ENCODE assay signal across 8 cellular contexts in the genomic region with DNA sequence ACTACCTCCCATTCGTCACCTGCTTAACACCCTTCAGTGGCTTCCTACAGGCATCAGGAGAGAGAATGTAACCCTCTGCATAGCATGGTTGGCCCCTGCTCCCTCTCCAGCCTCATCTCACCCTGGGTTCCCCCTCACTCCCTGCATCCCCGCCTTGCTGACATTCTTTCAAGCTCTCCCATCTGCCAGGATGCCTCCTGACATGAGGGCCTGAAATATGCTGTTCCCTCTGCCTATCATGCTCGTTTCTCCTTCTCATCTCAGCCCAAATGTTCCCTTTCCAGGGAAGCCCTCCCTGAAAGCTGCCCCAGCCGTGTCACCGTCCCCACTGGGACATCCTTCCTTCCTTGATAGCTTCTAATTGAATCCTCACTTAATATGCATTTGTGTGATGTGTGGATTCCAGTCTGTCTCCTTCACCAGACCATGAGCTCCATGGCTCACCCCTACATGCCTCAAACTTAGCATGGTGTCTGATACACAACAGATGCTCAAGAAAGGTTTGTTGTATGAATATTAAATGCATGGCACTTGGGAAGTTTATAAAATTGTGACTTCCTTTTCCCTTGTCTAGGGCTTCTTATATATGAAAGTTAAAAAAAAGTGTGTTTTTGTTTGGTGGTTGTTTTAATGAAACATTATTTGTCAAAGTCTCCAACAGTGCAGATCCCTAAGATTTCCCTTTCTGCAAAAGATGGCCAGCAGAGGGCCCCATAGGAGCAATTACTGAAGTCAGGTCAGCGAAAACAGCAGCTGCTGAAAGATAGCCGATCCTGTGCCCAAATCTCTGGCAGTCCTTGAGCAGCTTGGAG. TPM values are rescaled to one million over a fixed set of nuclear protein-coding genes. Genes with fewer than 3 reads are reported as not detected.
DNase-seq lines count a peak whose midpoint lies in the region; ATAC-seq and TF ChIP-seq lines count a peak whose summit lies in the region.

No MANE protein-coding gene starts in this region.

- H3K27me3 Mint-ChIP-seq in nephron progenitor cell (ENCODE audit: low read depth, poor library complexity), result peaks cover 8% of the 10 kb centered on the region

- intact Hi-C loops in OCI-LY7 (cut with micrococcal nuclease; ENCODE audit: unreplicated experiment), result loop anchor here (1.0 kb wide), 2 partner anchors 114 to 195 kb away; no protein-coding TSS in a partner anchor
- intact Hi-C loops in esophagus squamous epithelium (cut with DNase I), result loop anchor here (5.0 kb wide), 1 partner anchor 197 kb away; no protein-coding TSS in a partner anchor

- CTCF ChIA-PET in OCI-LY7 (lab: Charles Lee; ENCODE audit: unreplicated experiment), result no interaction called here

- 58 to 77% methylated on average over 5 to 7 of the region's 7 CpGs for WGBS in esophagus squamous epithelium, 2 donors

- POLR2A ChIA-PET in OCI-LY7 (lab: Charles Lee), result interaction anchor here (0.6 to 1.0 kb wide), 3 partner anchors 8 to 345 kb away, joined by 3 to 4 read pairs (median 3); no protein-coding TSS in a partner anchor

- ATAC-seq in GM18861 (IDR thresholded peaks at IDR 0.05; ENCODE audit: unreplicated experiment), result no peak

- H3K4me3 ChIP-seq in OCI-LY7 (ENCODE audit: low read depth, low read length, poor library complexity, severe bottlenecking), result no peak overlapping the region
- no peak overlapping the region for H3K4me3 ChIP-seq in esophagus squamous epithelium

- H3K9me2 ChIP-seq in OCI-LY7 (ENCODE audit: insufficient read depth, low read length), result no peaks in the 10 kb centered on the region

- H3K4me1 Mint-ChIP-seq in nephron progenitor cell, result peaks cover 69% of the 10 kb centered on the region

- no peaks in the 10 kb centered on the region for H3K27me3 ChIP-seq in esophagus squamous epithelium

- no peaks in the 10 kb centered on the region for H4K20me1 ChIP-seq in OCI-LY7 (ENCODE audit: insufficient read depth, low read length)

- H2AFZ ChIP-seq in OCI-LY7 (ENCODE audit: low read length), result no peak overlapping the region

- H3K4me1 ChIP-seq in OCI-LY7 (ENCODE audit: insufficient read depth, low read length, poor library complexity, severe bottlenecking), result no peaks in the 10 kb centered on the region
- H3K4me1 ChIP-seq in esophagus squamous epithelium, result peaks cover 0 to 32% (median 8%) of the 10 kb centered on the region in 3 donors

- H3K27ac Mint-ChIP-seq in nephron progenitor cell, result peak overlapping the region; percentile 86

- peak; percentile 73 for DNase-seq in ELF-1 (ENCODE audit: low read depth, low spot score)
- peak; percentile 31 for DNase-seq in HK-2 (ENCODE audit: unreplicated experiment)
- peak; percentile 56 for DNase-seq in OCI-LY7 (ENCODE audit: low spot score)
- DNase-seq in activated T-cell treated with anti-CD3 and anti-CD28 coated beads for 4 hours, result peak; percentile 77
- DNase-seq in esophagus squamous epithelium (lab: John Stamatoyannopoulos, UW), result no peak
- peak; percentile 79 for DNase-seq in nephron progenitor cell
- DNase-seq in stimulated activated naive CD4-positive, alpha-beta T cell (lab: John Stamatoyannopoulos, UW), result peak; percentile 36 to 79 (median 66)

- no peaks in the 10 kb centered on the region for H3K79me2 ChIP-seq in OCI-LY7 (ENCODE audit: insufficient read depth, low read depth, low read length)

- BruUV-seq in OCI-LY7 (replicated peaks; lab: Mats Ljungman, UMichigan), result no TSS peak

- H3K9me3 Mint-ChIP-seq in nephron progenitor cell, result no peaks in the 10 kb centered on the region

- no peak for TF ChIP-seq POLR2A in esophagus squamous epithelium (IDR thresholded peaks at IDR 0.05)

- TF ChIP-seq CTCF in OCI-LY7 (conservative IDR thresholded peaks at IDR 0.05; ENCODE audit: low read length) (peak; percentile 93), esophagus squamous epithelium (IDR thresholded peaks at IDR 0.05) (peak in 5 of 6 experiments; percentile 67 to 80 (median 78)), nephron progenitor cell (IDR thresholded peaks at IDR 0.05) (peak; percentile 83)

- H3K27ac ChIP-seq in OCI-LY7 (ENCODE audit: low read depth, low read length, poor library complexity, severe bottlenecking), result no peak overlapping the region
- no peak overlapping the region for H3K27ac ChIP-seq in esophagus squamous epithelium

- peak overlapping the region; percentile 33 for H3K4me3 Mint-ChIP-seq in nephron progenitor cell

- H3K9me3 ChIP-seq in OCI-LY7 (ENCODE audit: low read length) (no peaks in the 10 kb centered on the region), esophagus squamous epithelium (no peaks in the 10 kb centered on the region)

- H3K36me3 ChIP-seq in OCI-LY7 (ENCODE audit: insufficient read depth, low read length) (no peaks in the 10 kb centered on the region), esophagus squamous epithelium (no peaks in the 10 kb centered on the region)

- H3K36me3 Mint-ChIP-seq in nephron progenitor cell (ENCODE audit: low read depth), result no peaks in the 10 kb centered on the region

- H3K4me2 ChIP-seq in OCI-LY7 (ENCODE audit: low read length), result no peak overlapping the region

RNA-seq across cellular contexts. Expression of a gene that starts 7.3 kb away (rescaled TPM):
- not detected in 2 replicates for total RNA-seq in OCI-LY7 (2014; rRNA removed; shearing (Covaris generic))
- total RNA-seq in OCI-LY7 (2022) (not detected in 2 replicates), esophagus squamous epithelium (not detected)
